ENCODE assay signal across 8 cellular contexts in genomic region chr17:61635913-61636432, GRCh38. TPM values are rescaled to one million over a fixed set of nuclear protein-coding genes. Genes with fewer than 3 reads are reported as not detected.
DNase-seq lines count a peak whose midpoint lies in the region; ATAC-seq, FAIRE-seq and TF ChIP-seq lines count a peak whose summit lies in the region.

No MANE protein-coding gene starts in this region.

- H3K27ac ChIP-seq in RWPE1 (no peak overlapping the region), kidney (ENCODE audit: low read depth in 2 of 2, low read length in 2 of 2) (no peak overlapping the region)

- H3K9me3 Mint-ChIP-seq in activated naive CD8-positive, alpha-beta T cell treated with anti-CD3 and anti-CD28 coated beads for 36 hours = peaks cover 8% of the 10 kb centered on the region

- no peak overlapping the region for H3K4me3 ChIP-seq in kidney (ENCODE audit: low read length in 2 of 2)

- H3K27me3 Mint-ChIP-seq in activated naive CD8-positive, alpha-beta T cell treated with anti-CD3 and anti-CD28 coated beads for 36 hours = peaks cover 68% of the 10 kb centered on the region

- intact Hi-C loops in kidney (cut with DNase I) = no loop called here

- H3K9me3 ChIP-seq in kidney (ENCODE audit: control insufficient read depth in 1 of 2, low read length in 2 of 2) = no peaks in the 10 kb centered on the region

- H3K4me1 Mint-ChIP-seq in activated naive CD8-positive, alpha-beta T cell treated with anti-CD3 and anti-CD28 coated beads for 36 hours = no peaks in the 10 kb centered on the region

- H3K4me1 ChIP-seq in kidney (ENCODE audit: control insufficient read depth in 1 of 2, insufficient read depth in 1 of 2, low read depth in 1 of 2, low read length in 2 of 2) = no peaks in the 10 kb centered on the region

- H3K36me3 Mint-ChIP-seq in activated naive CD8-positive, alpha-beta T cell treated with anti-CD3 and anti-CD28 coated beads for 36 hours = no peaks in the 10 kb centered on the region

- CTCF ChIA-PET in RWPE1 (lab: Yijun Ruan, JAX) = no interaction called here

- no peak overlapping the region for H3K9ac ChIP-seq in kidney (ENCODE audit: low read length in 2 of 2)

- H3K36me3 ChIP-seq in kidney (ENCODE audit: control insufficient read depth in 1 of 2, insufficient read depth in 2 of 2, low read length in 2 of 2) = no peaks in the 10 kb centered on the region

- no peak for ATAC-seq in GM21367 (IDR thresholded peaks at IDR 0.05; ENCODE audit: unreplicated experiment)

- no peak for FAIRE-seq in kidney (lab: Jason Lieb, UNC)

- TF ChIP-seq CTCF in LNCAP (IDR thresholded peaks at IDR 0.05) (peak; percentile 88), RWPE1 (conservative IDR thresholded peaks at IDR 0.05; ENCODE audit: low read depth) (peak; percentile 86), kidney (IDR thresholded peaks at IDR 0.05; ENCODE audit: borderline replicate concordance, extremely low read depth, insufficient read depth) (peak; percentile 25)

- H3K4me3 Mint-ChIP-seq in activated naive CD8-positive, alpha-beta T cell treated with anti-CD3 and anti-CD28 coated beads for 36 hours = no peak overlapping the region

- no peak overlapping the region for H3K27ac Mint-ChIP-seq in activated naive CD8-positive, alpha-beta T cell treated with anti-CD3 and anti-CD28 coated beads for 36 hours

- POLR2A ChIA-PET in RWPE1 (lab: Yijun Ruan, JAX; ENCODE audit: low non-redundant PET) = no interaction called here

- DNase-seq in EL (peak; percentile 70), RWPE1 (ENCODE audit: low spot score) (peak; percentile 16), kidney (no peak), HuH-7 (ENCODE audit: low spot score) (no peak)
- peak; percentile 18 for DNase-seq in activated naive CD8-positive, alpha-beta T cell treated with anti-CD3 and anti-CD28 coated beads for 36 hours
- peak; percentile 17 for DNase-seq in stimulated activated CD8-positive, alpha-beta memory T cell treated with anti-CD3 and anti-CD28 coated beads, Interleukin-7, amount 100 ng/mL, for 24 hours (ENCODE audit: low read depth)

RNA-seq across cellular contexts. Expression of gene NACA2, which starts 45.0 kb away (rescaled TPM):
- total RNA-seq in activated naive CD8-positive, alpha-beta T cell treated with anti-CD3 and anti-CD28 coated beads for 36 hours = not detected
- not detected for total RNA-seq in kidney
- polyA plus RNA-seq in kidney (ENCODE audit: insufficient read depth, low read depth, low replicate concordance) = not detected

Comparison
In these comparisons a context has a peak if more than half of its experiments do, and no peak if none do; other contexts are left out.
1. DNase-seq: peak in EL (single experiment), RWPE1 (single experiment), activated naive CD8-positive, alpha-beta T cell treated with anti-CD3 and anti-CD28 coated beads for 36 hours (single experiment) and stimulated activated CD8-positive, alpha-beta memory T cell treated with anti-CD3 and anti-CD28 coated beads, Interleukin-7, amount 100 ng/mL, for 24 hours (single experiment); none in kidney (single experiment) and HuH-7 (single experiment).
2. CTCF ChIP-seq: peak in every context shown above with its lines; median percentile 88 in LNCAP; 86 in RWPE1; 25 in kidney.